ENCODE assay signal across 19 cellular contexts in genomic region chr16:88907768-88908167, GRCh38. TPM values are rescaled to one million over a fixed set of nuclear protein-coding genes. Genes with fewer than 3 reads are reported as not detected.
A peak's percentile ranks its signal among the peaks of the same experiment; 100 is the strongest.
DNase-seq lines count a peak whose midpoint lies in the region; ATAC-seq, FAIRE-seq and TF ChIP-seq lines count a peak whose summit lies in the region.
"Had no signal": no experiment of that assay in that cellular context is flagged by ENCODE, and none has a peak within 500 bp of the region (broad histone marks: within the 10 kb centered on the region; RNA-seq: fewer than 3 reads in every experiment).

No MANE protein-coding gene starts in this region.

- H3K9me1 ChIP-seq in keratinocyte (ENCODE audit: control insufficient read depth, extremely low read depth, insufficient read depth, low read length): no peaks in the 10 kb centered on the region

- dilution Hi-C loops in keratinocyte (cut with MboI; ENCODE audit: extremely low pct_ligation_motif_present, low sequenced_read_pairs): no loop called here

- no peak overlapping the region for H3K4me3 Mint-ChIP-seq in activated naive CD4-positive, alpha-beta T cell treated with anti-CD3 and anti-CD28 coated beads, Interleukin-2, amount 10 ng/mL, durations not matched to agents 7 days and 5 days
- H3K4me3 Mint-ChIP-seq: activated CD4-positive, alpha-beta T cell treated with anti-CD3 and anti-CD28 coated beads, Interleukin-2, amount 10 ng/mL, durations not matched to agents 7 days and 5 days; brain; CD8-positive, alpha-beta T cell; nephron had no signal

- no peaks in the 10 kb centered on the region for H3K27me3 Mint-ChIP-seq in activated naive CD4-positive, alpha-beta T cell treated with anti-CD3 and anti-CD28 coated beads, Interleukin-2, amount 10 ng/mL, durations not matched to agents 7 days and 5 days
- H3K27me3 Mint-ChIP-seq: activated CD4-positive, alpha-beta T cell treated with anti-CD3 and anti-CD28 coated beads, Interleukin-2, amount 10 ng/mL, durations not matched to agents 7 days and 5 days had no signal

- intact Hi-C loops in left ventricle myocardium inferior (cut with micrococcal nuclease): no loop called here
- intact Hi-C loops in left cardiac atrium (cut with DNase I): no loop called here
- intact Hi-C loops in OCI-LY7 (cut with micrococcal nuclease; ENCODE audit: unreplicated experiment): no loop called here

- no peaks in the 10 kb centered on the region for H3K9me3 Mint-ChIP-seq in activated naive CD4-positive, alpha-beta T cell treated with anti-CD3 and anti-CD28 coated beads, Interleukin-2, amount 10 ng/mL, durations not matched to agents 7 days and 5 days
- H3K9me3 Mint-ChIP-seq: activated CD4-positive, alpha-beta T cell treated with anti-CD3 and anti-CD28 coated beads, Interleukin-2, amount 10 ng/mL, durations not matched to agents 7 days and 5 days; brain; CD8-positive, alpha-beta T cell; nephron had no signal

- H3K9me2 ChIP-seq in OCI-LY7 (ENCODE audit: insufficient read depth, low read length): no peaks in the 10 kb centered on the region
- no peaks in the 10 kb centered on the region for H3K9me2 ChIP-seq in Karpas-422 (replicated peaks; ENCODE audit: insufficient read depth, low read length)

- BruUV-seq in OCI-LY7 (replicated peaks; lab: Mats Ljungman, UMichigan): no TSS peak

- no peak overlapping the region for H3K9ac ChIP-seq in keratinocyte (ENCODE audit: control insufficient read depth, extremely low read depth, insufficient read depth, low read length)
- H3K9ac ChIP-seq in Karpas-422 (ENCODE audit: low read length): no peak overlapping the region

- H3K4me2 ChIP-seq in keratinocyte (ENCODE audit: control insufficient read depth, extremely low read depth, insufficient read depth, low read depth, low read length) (peak overlapping the region; percentile 4), OCI-LY7 (ENCODE audit: low read length) (no peak overlapping the region), Karpas-422 (ENCODE audit: low read depth, low read length, poor library complexity, severe bottlenecking) (no peak overlapping the region)

- DNase-seq in left ventricle myocardium inferior (no peak), left cardiac atrium (no peak), SW480 (ENCODE audit: low spot score) (peak; percentile 10), keratinocyte (ENCODE audit: low read depth, low spot score) (peak; percentile 87), OCI-LY7 (ENCODE audit: low spot score) (no peak), Karpas-422 (no peak), GM19238 (ENCODE audit: insufficient read length, low spot score) (no peak)
- DNase-seq in activated naive CD4-positive, alpha-beta T cell treated with anti-CD3 and anti-CD28 coated beads, Interleukin-2, amount 10 ng/mL, durations not matched to agents 7 days and 5 days: no peak
- DNase-seq: activated CD4-positive, alpha-beta T cell treated with anti-CD3 and anti-CD28 coated beads, Interleukin-2, amount 10 ng/mL, durations not matched to agents 7 days and 5 days; activated naive CD4-positive, alpha-beta T cell treated with anti-CD3 and anti-CD28 coated beads, Interleukin-2, amount 50 U/mL, for 16 hours; CD8-positive, alpha-beta T cell; psoas muscle; stimulated activated naive CD8-positive, alpha-beta T cell treated with anti-CD3 and anti-CD28 coated beads, Interleukin-15, Interleukin-2, amounts not matched to agents 100 U/mL and 50 U/mL, for 24 hours had no signal

- H2AFZ ChIP-seq in keratinocyte (ENCODE audit: control insufficient read depth, low read length): no peak overlapping the region
- no peak overlapping the region for H2AFZ ChIP-seq in OCI-LY7 (ENCODE audit: low read length)
- no peak overlapping the region for H2AFZ ChIP-seq in Karpas-422 (ENCODE audit: low read length)

- peaks cover 73% of the 10 kb centered on the region for H3K4me1 ChIP-seq in left ventricle myocardium inferior
- H3K4me1 ChIP-seq in keratinocyte (ENCODE audit: control insufficient read depth, extremely low read depth, insufficient read depth, low read length): peaks cover 15% of the 10 kb centered on the region
- peaks cover 12% of the 10 kb centered on the region for H3K4me1 ChIP-seq in OCI-LY7 (ENCODE audit: insufficient read depth, low read length, poor library complexity, severe bottlenecking)
- peaks cover 2% of the 10 kb centered on the region; the same call in 1 of the 2 replicates for H3K4me1 ChIP-seq in Karpas-422 (ENCODE audit: low read length)

- TF ChIP-seq CTCF in left ventricle myocardium inferior (IDR thresholded peaks at IDR 0.05; ENCODE audit: borderline replicate concordance) (no peak), keratinocyte (optimal IDR thresholded peaks at IDR 0.05 in 1 of 3, IDR thresholded peaks at IDR 0.05 in 1 of 3, conservative IDR thresholded peaks at IDR 0.05 in 1 of 3; ENCODE audit: extremely low read depth in 1 of 3, insufficient read depth in 2 of 3, low read length in 3 of 3) (peak in 2 of 3 experiments; percentile 16 to 60), OCI-LY7 (conservative IDR thresholded peaks at IDR 0.05; ENCODE audit: low read length) (no peak)

- H3K36me3 Mint-ChIP-seq in activated naive CD4-positive, alpha-beta T cell treated with anti-CD3 and anti-CD28 coated beads, Interleukin-2, amount 10 ng/mL, durations not matched to agents 7 days and 5 days: no peaks in the 10 kb centered on the region
- H3K36me3 Mint-ChIP-seq: CD8-positive, alpha-beta T cell had no signal

- H3K4me3 ChIP-seq in left ventricle myocardium inferior (no peak overlapping the region), keratinocyte (ENCODE audit: control insufficient read depth in 2 of 3, extremely low read depth in 1 of 3, insufficient read depth in 2 of 3, low read depth in 1 of 3, low read length in 3 of 3) (no peak overlapping the region), OCI-LY7 (ENCODE audit: low read depth, low read length, poor library complexity, severe bottlenecking) (no peak overlapping the region), Karpas-422 (ENCODE audit: low read length) (no peak overlapping the region)
- H3K4me3 ChIP-seq: psoas muscle had no signal

- no peak for ATAC-seq in left cardiac atrium
- ATAC-seq: CD8-positive, alpha-beta T cell; psoas muscle; stimulated activated naive CD8-positive, alpha-beta T cell treated with anti-CD3 and anti-CD28 coated beads, Interleukin-15, Interleukin-2, amounts not matched to agents 100 U/mL and 50 U/mL, for 24 hours had no signal

- H4K20me1 ChIP-seq in keratinocyte (ENCODE audit: control insufficient read depth, extremely low read depth, insufficient read depth, low read length) (no peaks in the 10 kb centered on the region), OCI-LY7 (ENCODE audit: insufficient read depth, low read length) (no peaks in the 10 kb centered on the region), Karpas-422 (ENCODE audit: insufficient read depth, low read depth, low read length) (no peaks in the 10 kb centered on the region)

- FAIRE-seq in keratinocyte (lab: Jason Lieb, UNC): peak; percentile 92

- H3K4me1 Mint-ChIP-seq in activated naive CD4-positive, alpha-beta T cell treated with anti-CD3 and anti-CD28 coated beads, Interleukin-2, amount 10 ng/mL, durations not matched to agents 7 days and 5 days: no peaks in the 10 kb centered on the region
- H3K4me1 Mint-ChIP-seq: activated CD4-positive, alpha-beta T cell treated with anti-CD3 and anti-CD28 coated beads, Interleukin-2, amount 10 ng/mL, durations not matched to agents 7 days and 5 days had no signal

- no peak overlapping the region for H3K27ac Mint-ChIP-seq in activated naive CD4-positive, alpha-beta T cell treated with anti-CD3 and anti-CD28 coated beads, Interleukin-2, amount 10 ng/mL, durations not matched to agents 7 days and 5 days
- H3K27ac Mint-ChIP-seq: activated CD4-positive, alpha-beta T cell treated with anti-CD3 and anti-CD28 coated beads, Interleukin-2, amount 10 ng/mL, durations not matched to agents 7 days and 5 days; CD8-positive, alpha-beta T cell; nephron had no signal

- H3K27me3 ChIP-seq in left ventricle myocardium inferior (ENCODE audit: low read depth) (peaks cover 16% of the 10 kb centered on the region), keratinocyte (ENCODE audit: control insufficient read depth, extremely low read depth, insufficient read depth, low read length) (peaks cover 27% of the 10 kb centered on the region), Karpas-422 (ENCODE audit: low read length) (no peaks in the 10 kb centered on the region)

- H3K27ac ChIP-seq in left ventricle myocardium inferior (replicated peaks) (peak overlapping the region; percentile 80), keratinocyte (ENCODE audit: control insufficient read depth, insufficient read depth, low read length) (no peak overlapping the region), OCI-LY7 (ENCODE audit: low read depth, low read length, poor library complexity, severe bottlenecking) (no peak overlapping the region), Karpas-422 (ENCODE audit: low read length) (no peak overlapping the region)
- H3K27ac ChIP-seq: HL-60 had no signal

- H3K9me3 ChIP-seq in left ventricle myocardium inferior (replicated peaks) (no peaks in the 10 kb centered on the region), keratinocyte (ENCODE audit: control insufficient read depth, low read depth, low read length) (no peaks in the 10 kb centered on the region), OCI-LY7 (ENCODE audit: low read length) (no peaks in the 10 kb centered on the region), Karpas-422 (ENCODE audit: low read length) (no peaks in the 10 kb centered on the region)
- H3K9me3 ChIP-seq: psoas muscle had no signal

- CTCF ChIA-PET in activated naive CD4-positive, alpha-beta T cell treated with anti-CD3 and anti-CD28 coated beads, Interleukin-2, amount 10 ng/mL, durations not matched to agents 7 days and 5 days (lab: Charles Lee): no interaction called here
- CTCF ChIA-PET in OCI-LY7 (lab: Charles Lee; ENCODE audit: unreplicated experiment): no interaction called here

- H3K36me3 ChIP-seq in left ventricle myocardium inferior (no peaks in the 10 kb centered on the region), keratinocyte (ENCODE audit: control insufficient read depth in 2 of 2, extremely low read depth in 1 of 2, insufficient read depth in 2 of 2, low read length in 2 of 2) (no peaks in the 10 kb centered on the region), OCI-LY7 (ENCODE audit: insufficient read depth, low read length) (no peaks in the 10 kb centered on the region), Karpas-422 (ENCODE audit: insufficient read depth, low read length) (no peaks in the 10 kb centered on the region)

- H3K79me2 ChIP-seq in keratinocyte (ENCODE audit: control insufficient read depth, insufficient read depth, low read length): no peaks in the 10 kb centered on the region
- no peaks in the 10 kb centered on the region for H3K79me2 ChIP-seq in OCI-LY7 (ENCODE audit: insufficient read depth, low read depth, low read length)
- H3K79me2 ChIP-seq in Karpas-422 (ENCODE audit: low read length): no peaks in the 10 kb centered on the region

- POLR2A ChIA-PET in OCI-LY7 (lab: Charles Lee): no interaction called here

RNA-seq across cellular contexts. Expression of gene PABPN1L, which starts 41.3 kb away (rescaled TPM):
- total RNA-seq in left ventricle myocardium inferior: not detected
- not detected for total RNA-seq in left cardiac atrium
- polyA plus RNA-seq in keratinocyte: not detected in 3 replicates
- polyA plus RNA-seq in keratinocyte (2011; ENCODE audit: low read depth): not detected
- polyA plus RNA-seq in keratinocyte (2011; cell fraction: cytosol; rRNA removed): not detected in 2 replicates
- polyA plus RNA-seq in keratinocyte (2011; cell fraction: nucleus; rRNA removed): not detected in 2 replicates
- polyA plus RNA-seq in keratinocyte (2012; ENCODE audit: low replicate concordance): not detected in 2 replicates
- polyA minus RNA-seq in keratinocyte: not detected in 3 replicates
- polyA minus RNA-seq in keratinocyte (2011; cell fraction: cytosol; rRNA and poly(A)+ RNA removed): not detected
- polyA minus RNA-seq in keratinocyte (2011; cell fraction: nucleus; rRNA and poly(A)+ RNA removed): not detected in 2 replicates
- total RNA-seq in OCI-LY7 (2014; rRNA removed; shearing (Covaris generic)): not detected in 2 replicates
- 0.38 TPM in 1 of 2 replicates, not detected in the other for total RNA-seq in OCI-LY7 (2022)
- total RNA-seq in Karpas-422 (2014; rRNA removed; shearing (Covaris generic); ENCODE audit: low replicate concordance): not detected in 2 replicates
- total RNA-seq: activated CD4-positive, alpha-beta T cell treated with anti-CD3 and anti-CD28 coated beads, Interleukin-2, amount 10 ng/mL, durations not matched to agents 7 days and 5 days; CD8-positive, alpha-beta T cell; fibroblast of lung; lung microvascular endothelial cell; NCI-H460; psoas muscle had no signal
- polyA plus RNA-seq: fibroblast of lung, psoas muscle had no signal

RNA-seq across cellular contexts. Expression of gene TRAPPC2L, which starts 50.8 kb away (rescaled TPM):
- total RNA-seq in left ventricle myocardium inferior (52.7 TPM), left cardiac atrium (10 to 100 TPM; 46.0 to 54.3 TPM), OCI-LY7 (2022) (34.2 and 44.9 TPM in 2 replicates)
- 49.5 to 170 TPM (median 139 TPM) in 3 replicates for polyA plus RNA-seq in keratinocyte
- 58.1 TPM for polyA plus RNA-seq in keratinocyte (2011; ENCODE audit: low read depth)
- polyA plus RNA-seq in keratinocyte (2011; cell fraction: cytosol; rRNA removed): 71.4 and 80.1 TPM in 2 replicates
- 33.8 and 39.0 TPM in 2 replicates for polyA plus RNA-seq in keratinocyte (2011; cell fraction: nucleus; rRNA removed)
- polyA plus RNA-seq in keratinocyte (2012; ENCODE audit: low replicate concordance): 93.5 and 143 TPM in 2 replicates
- polyA minus RNA-seq in keratinocyte: 47.0 to 51.3 TPM (median 47.3 TPM) in 3 replicates
- 39.1 TPM for polyA minus RNA-seq in keratinocyte (2011; cell fraction: cytosol; rRNA and poly(A)+ RNA removed)
- 8.4 and 8.5 TPM in 2 replicates for polyA minus RNA-seq in keratinocyte (2011; cell fraction: nucleus; rRNA and poly(A)+ RNA removed)
- 27.3 and 27.6 TPM in 2 replicates for total RNA-seq in OCI-LY7 (2014; rRNA removed; shearing (Covaris generic))
- 58.0 and 84.6 TPM in 2 replicates for total RNA-seq in Karpas-422 (2014; rRNA removed; shearing (Covaris generic); ENCODE audit: low replicate concordance)

RNA-seq across cellular contexts. Expression of gene GALNS, which starts 51.0 kb away (rescaled TPM):
- total RNA-seq in left ventricle myocardium inferior: 15.5 TPM
- 10 to 100 TPM; 17.1 to 19.0 TPM for total RNA-seq in left cardiac atrium
- polyA plus RNA-seq in keratinocyte: 8.3 to 9.6 TPM (median 9.3 TPM) in 3 replicates
- 13.2 TPM for polyA plus RNA-seq in keratinocyte (2011; ENCODE audit: low read depth)
- 7.0 and 11.7 TPM in 2 replicates for polyA plus RNA-seq in keratinocyte (2011; cell fraction: cytosol; rRNA removed)
- polyA plus RNA-seq in keratinocyte (2011; cell fraction: nucleus; rRNA removed): 21.4 and 36.8 TPM in 2 replicates
- 17.3 and 19.2 TPM in 2 replicates for polyA plus RNA-seq in keratinocyte (2012; ENCODE audit: low replicate concordance)
- polyA minus RNA-seq in keratinocyte: 7.8 to 20.3 TPM (median 9.1 TPM) in 3 replicates
- polyA minus RNA-seq in keratinocyte (2011; cell fraction: cytosol; rRNA and poly(A)+ RNA removed): 11.5 TPM
- 15.1 and 19.1 TPM in 2 replicates for polyA minus RNA-seq in keratinocyte (2011; cell fraction: nucleus; rRNA and poly(A)+ RNA removed)
- total RNA-seq in OCI-LY7 (2014; rRNA removed; shearing (Covaris generic)): 17.2 and 18.5 TPM in 2 replicates
- 44.7 and 49.0 TPM in 2 replicates for total RNA-seq in OCI-LY7 (2022)
- 18.1 and 26.8 TPM in 2 replicates for total RNA-seq in Karpas-422 (2014; rRNA removed; shearing (Covaris generic); ENCODE audit: low replicate concordance)

Comparison
In these comparisons a context has a peak if more than half of its experiments do, and no peak if none do; other contexts are left out.
1. DNase-seq: peak in SW480 (single experiment) and keratinocyte (single experiment); none in left ventricle myocardium inferior (single experiment), left cardiac atrium (single experiment), activated naive CD4-positive, alpha-beta T cell treated with anti-CD3 and anti-CD28 coated beads, Interleukin-2, amount 10 ng/mL, durations not matched to agents 7 days and 5 days (single experiment), OCI-LY7 (single experiment), Karpas-422 (single experiment) and GM19238 (single experiment).
2. CTCF ChIP-seq: peak in keratinocyte (2 of 3); none in left ventricle myocardium inferior (single experiment) and OCI-LY7 (single experiment).